1 cellular context compared by ENCODE assay signal in genomic region chr1:206490643-206491421, GRCh38.
TF ChIP-seq lines count a peak whose summit lies in the region.

No MANE protein-coding gene starts in this region.

TF ChIP-seq in GM23338, 12 proteins besides CTCF, POLR2A, EP300 and RAD21 (continued from another document):
- TF ChIP-seq CREB1 (CRISPR knock-in tag; IDR thresholded peaks at IDR 0.05; ENCODE audit: low read depth) (no peak), EZH2 (IDR thresholded peaks at IDR 0.05; ENCODE audit: low read depth, unreplicated experiment) (no peak), ETS1 (IDR thresholded peaks at IDR 0.05) (no peak), ZNF114 (CRISPR knock-in tag; IDR thresholded peaks at IDR 0.05) (no peak), ZNF462 (CRISPR knock-in tag; IDR thresholded peaks at IDR 0.05) (no peak), ZNF331 (CRISPR knock-in tag; IDR thresholded peaks at IDR 0.05; ENCODE audit: low read depth) (no peak), STAT1 (IDR thresholded peaks at IDR 0.05; ENCODE audit: unreplicated experiment) (no peak)
